Comparison of ENCODE assay signal across 8 cellular contexts in genomic region chr10:103661951-103662405, GRCh38.
DNase-seq lines count a peak whose midpoint lies in the region; ATAC-seq and TF ChIP-seq lines count a peak whose summit lies in the region.

No MANE protein-coding gene starts in this region.

- peaks cover 20% of the 10 kb centered on the region for H3K4me1 ChIP-seq in cardiac muscle cell (ENCODE audit: low read depth)
- peaks cover 16 to 31% of the 10 kb centered on the region in 2 donors for H3K4me1 ChIP-seq in ascending aorta
- peaks cover 0 to 61% (median 11%) of the 10 kb centered on the region in 4 donors for H3K4me1 ChIP-seq in right lobe of liver
- peaks cover 17 to 38% (median 28%) of the 10 kb centered on the region in 4 donors for H3K4me1 ChIP-seq in upper lobe of left lung

- H3K9me3 ChIP-seq in cardiac muscle cell (ENCODE audit: low read depth) (no peaks in the 10 kb centered on the region), ascending aorta (no peaks in the 10 kb centered on the region), right lobe of liver (no peaks in the 10 kb centered on the region), upper lobe of left lung (no peaks in the 10 kb centered on the region)

- H3K4me3 ChIP-seq in cardiac muscle cell (no peak overlapping the region), ascending aorta (peak overlapping the region; percentile 61 to 94), right lobe of liver (peak overlapping the region; percentile 42 to 81 (median 65)), upper lobe of left lung (peak overlapping the region in 3 of 4 donors; percentile 59 to 73 (median 64))

- 17% methylated on average over 1 of the region's 9 CpGs for WGBS in right lobe of liver (ENCODE audit: insufficient coverage, low coverage, low lambda C conversion rate, missing lambda C conversion rate)
- WGBS in upper lobe of left lung, 2 donors: 19 to 58% methylated on average over 7 to 8 of the region's 9 CpGs

- H3K27me3 ChIP-seq in cardiac muscle cell (no peaks in the 10 kb centered on the region), ascending aorta (no peaks in the 10 kb centered on the region), right lobe of liver (no peaks in the 10 kb centered on the region), upper lobe of left lung (no peaks in the 10 kb centered on the region)

- H3K36me3 ChIP-seq in cardiac muscle cell (peaks cover 7% of the 10 kb centered on the region), ascending aorta (peaks cover 5 to 16% of the 10 kb centered on the region in 2 donors), right lobe of liver (no peaks in the 10 kb centered on the region), upper lobe of left lung (peaks cover 0 to 12% (median 4%) of the 10 kb centered on the region in 4 donors)

- no peak for ATAC-seq in left cardiac atrium
- no peak for ATAC-seq in right lobe of liver
- ATAC-seq in upper lobe of left lung (ENCODE audit: low FRiP score in 2 of 2): no peak

- TF ChIP-seq POLR2A in right lobe of liver (IDR thresholded peaks at IDR 0.05) (no peak), upper lobe of left lung (IDR thresholded peaks at IDR 0.05) (no peak)

- no peak for TF ChIP-seq CTCF in cardiac muscle cell (IDR thresholded peaks at IDR 0.05; ENCODE audit: low read depth, low read length)
- peak in 1 of 3 experiments; percentile 5 for TF ChIP-seq CTCF in ascending aorta (IDR thresholded peaks at IDR 0.05)
- TF ChIP-seq CTCF in right lobe of liver (IDR thresholded peaks at IDR 0.05): no peak
- TF ChIP-seq CTCF in upper lobe of left lung (IDR thresholded peaks at IDR 0.05): no peak

- H3K27ac ChIP-seq in cardiac muscle cell (peak overlapping the region; percentile 92), ascending aorta (peak overlapping the region; percentile 93), right lobe of liver (peak overlapping the region; percentile 37 to 94 (median 92)), upper lobe of left lung (peak overlapping the region; percentile 82 to 92 (median 92))

- intact Hi-C loops in left cardiac atrium (cut with DNase I) (no loop called here), ascending aorta (cut with DNase I) (loop anchor here (1.0 kb wide), 1 partner anchor 42 kb away; no protein-coding TSS in a partner anchor), right lobe of liver (cut with DNase I) (no loop called here), posterior vena cava (cut with DNase I) (loop anchor here in 1 of 2 donors (10.0 kb wide), 1 partner anchor 47 kb away; no protein-coding TSS in a partner anchor)

- TF ChIP-seq EP300 in upper lobe of left lung (IDR thresholded peaks at IDR 0.05): no peak

- DNase-seq in cardiac muscle cell (ENCODE audit: low read depth in 1 of 2, low spot score in 1 of 2) (no peak), left cardiac atrium (no peak), ascending aorta (ENCODE audit: low spot score in 2 of 2) (no peak), right lobe of liver (no peak), upper lobe of left lung (no peak), posterior vena cava (ENCODE audit: low spot score) (no peak), NAMALWA (ENCODE audit: low spot score) (no peak)
- DNase-seq in effector CD4-positive, alpha-beta T cell: no peak
